ENCODE assay signal across 8 cellular contexts in the genomic region with DNA sequence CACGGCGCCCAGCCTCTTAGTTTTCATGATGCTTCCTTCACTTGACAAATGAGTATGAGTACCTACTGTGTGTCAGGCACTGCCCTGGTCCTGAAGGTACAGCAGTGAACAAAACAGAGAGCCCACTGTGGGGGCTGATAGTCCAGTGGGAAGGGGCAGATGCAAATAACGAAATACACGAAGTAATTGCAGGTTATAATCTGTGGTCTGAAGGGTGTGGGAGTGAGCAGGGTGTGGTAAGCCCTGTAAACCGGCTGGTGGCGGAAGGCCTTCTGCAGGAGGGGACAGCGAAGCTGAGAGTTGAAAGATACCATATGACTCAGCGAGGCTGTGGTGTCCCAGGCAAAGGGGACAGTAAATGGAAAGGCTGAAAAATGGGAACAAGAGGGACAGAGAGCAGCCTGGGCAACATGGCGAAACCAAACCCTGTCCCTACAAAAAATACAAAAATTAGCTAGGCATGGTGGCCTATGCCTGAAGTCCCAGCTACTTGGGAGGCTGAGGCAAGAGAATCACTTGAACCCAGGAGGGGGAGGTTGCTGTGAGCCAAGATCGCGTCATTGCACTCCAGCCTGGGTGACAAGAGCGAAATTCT.
A peak's percentile ranks its signal among the peaks of the same experiment; 100 is the strongest.
DNase-seq lines count a peak whose midpoint lies in the region; ATAC-seq and TF ChIP-seq lines count a peak whose summit lies in the region.

No MANE protein-coding gene starts in this region.

- no peak overlapping the region for H3K27ac Mint-ChIP-seq in endothelial cell (ENCODE audit: unreplicated experiment)

- H3K27me3 Mint-ChIP-seq in endothelial cell (ENCODE audit: unreplicated experiment), result peaks cover 1% of the 10 kb centered on the region

- peaks cover 7% of the 10 kb centered on the region for H3K36me3 Mint-ChIP-seq in endothelial cell (ENCODE audit: low read depth, unreplicated experiment)

- no peaks in the 10 kb centered on the region for H3K9me3 Mint-ChIP-seq in endothelial cell (ENCODE audit: unreplicated experiment)

- no peak for TF ChIP-seq CTCF in endothelial cell (IDR thresholded peaks at IDR 0.05; ENCODE audit: unreplicated experiment)

- no peak overlapping the region for H3K4me3 Mint-ChIP-seq in endothelial cell (ENCODE audit: unreplicated experiment)

- peak; percentile 43 for DNase-seq in Daoy (ENCODE audit: low read depth)
- DNase-seq in LoVo (ENCODE audit: low spot score), result peak; percentile 70
- DNase-seq in activated effector memory CD4-positive, alpha-beta T cell treated with anti-CD3 and anti-CD28 coated beads, Interleukin-2, amount 50 U/mL, for 16 hours, result peak; percentile 76
- no peak for DNase-seq in endothelial cell (ENCODE audit: low spot score)
- no peak for DNase-seq in caudate nucleus (lab: John Stamatoyannopoulos, UW)
- DNase-seq in COR-L47 (lab: John Stamatoyannopoulos, UW), result no peak
- DNase-seq in NCI-H345 (lab: John Stamatoyannopoulos, UW), result no peak

- H3K27ac ChIP-seq in caudate nucleus (ENCODE audit: low read depth, low read length), result no peak overlapping the region

- H3K4me1 Mint-ChIP-seq in endothelial cell (ENCODE audit: unreplicated experiment), result no peaks in the 10 kb centered on the region

- peak; percentile 63 for ATAC-seq in GM19395 (IDR thresholded peaks at IDR 0.05; ENCODE audit: unreplicated experiment)

Comparison
In these comparisons a context has a peak if more than half of its experiments do, and no peak if none do; other contexts are left out.
1. DNase-seq: peak in Daoy (single experiment), LoVo (single experiment) and activated effector memory CD4-positive, alpha-beta T cell treated with anti-CD3 and anti-CD28 coated beads, Interleukin-2, amount 50 U/mL, for 16 hours (single experiment); none in endothelial cell (single experiment), caudate nucleus (0 of 61), COR-L47 (single experiment) and NCI-H345 (single experiment).